ENCODE assay signal across 8 cellular contexts in genomic region chr10:32346134-32346550, GRCh38. TPM values are rescaled to one million over a fixed set of nuclear protein-coding genes. Genes with fewer than 3 reads are reported as not detected.
DNase-seq lines count a peak whose midpoint lies in the region; ATAC-seq and TF ChIP-seq lines count a peak whose summit lies in the region.

No MANE protein-coding gene starts in this region.

- in situ Hi-C loops in GM13977 (cut with MboI; ENCODE audit: low pct_unique_long_range_greater_than_20kb, low sequenced_read_pairs, unreplicated experiment), result loop anchor here (5.0 to 25.0 kb wide), 2 partner anchors 89 to 484 kb away; no protein-coding TSS in a partner anchor

- TF ChIP-seq CTCF in GM13977 (IDR thresholded peaks at IDR 0.05; ENCODE audit: extremely low read depth, insufficient read depth, missing control alignments) (peak; percentile 94), uterus (IDR thresholded peaks at IDR 0.05) (peak; percentile 96 to 99 (median 97))

- H3K4me3 ChIP-seq in right cardiac atrium (ENCODE audit: low read length) (peak overlapping the region; percentile 63), uterus (peak overlapping the region; percentile 91 to 94)

- peak; percentile 81 for ATAC-seq in HG02852 (IDR thresholded peaks at IDR 0.05; ENCODE audit: unreplicated experiment)
- peak; percentile 98 for ATAC-seq in right cardiac atrium

- DNase-seq in GM13977 (ENCODE audit: low spot score) (peak; percentile 96), NCI-H1436 (lab: John Stamatoyannopoulos, UW) (peak; percentile 92), T follicular helper cell (ENCODE audit: low read depth) (peak; percentile 94), anterior cingulate cortex (lab: John Stamatoyannopoulos, UW) (peak; percentile 55 to 96 (median 92)), right cardiac atrium (peak; percentile 96 to 98 (median 98)), pulmonary artery endothelial cell (ENCODE audit: low read depth, low spot score) (peak; percentile 86), uterus (peak; percentile 96)

- WGBS in right cardiac atrium, result under 1% methylated on average over 30 of the region's 30 CpGs

- intact Hi-C loops in right cardiac atrium (cut with DNase I), result loop anchor here in 2 of 4 donors (5.0 kb wide), 1 partner anchor 89 kb away; no protein-coding TSS in a partner anchor
- intact Hi-C loops in uterus (cut with DNase I; ENCODE audit: low total_unique reads), result loop anchor here (10.0 kb wide), 1 partner anchor 91 kb away; no protein-coding TSS in a partner anchor

- H3K27me3 ChIP-seq in right cardiac atrium (ENCODE audit: control insufficient read depth, insufficient read depth) (no peaks in the 10 kb centered on the region), uterus (no peaks in the 10 kb centered on the region)

- H3K9me3 ChIP-seq in right cardiac atrium (ENCODE audit: control insufficient read depth, low read length), result no peaks in the 10 kb centered on the region
- H3K9me3 ChIP-seq in uterus, result no peaks in the 10 kb centered on the region

- peak; percentile 44 to 49 for TF ChIP-seq POLR2A in uterus (IDR thresholded peaks at IDR 0.05)

- H3K4me1 ChIP-seq in right cardiac atrium (ENCODE audit: control insufficient read depth, insufficient read depth, low read length), result peaks cover 10% of the 10 kb centered on the region
- peaks cover 4 to 7% of the 10 kb centered on the region in 2 donors for H3K4me1 ChIP-seq in uterus

- peak overlapping the region; percentile 99 for H3K27ac ChIP-seq in right cardiac atrium (ENCODE audit: low read length)
- H3K27ac ChIP-seq in uterus, result peak overlapping the region; percentile 99 to 100

- no peaks in the 10 kb centered on the region for H3K36me3 ChIP-seq in uterus

RNA-seq across cellular contexts. Expression of gene EPC1, which starts 0.8 kb away (rescaled TPM):
- total RNA-seq in right cardiac atrium (10 to 100 TPM; 21.9 to 24.6 (median 23.8) TPM), pulmonary artery endothelial cell (18.4 and 19.8 TPM in 2 replicates), uterus (100 to 1,000 TPM in 1 of 4 donors, 10 to 100 TPM in 3; 34.7 to 109 (median 48.8) TPM)
- polyA plus RNA-seq in right cardiac atrium, result 11.5 TPM

Comparison
In these comparisons a context has a peak if more than half of its experiments do, and no peak if none do; other contexts are left out.
1. Peak in every context shown above with its lines: DNase-seq, ATAC-seq, H3K4me3 ChIP-seq and H3K27ac ChIP-seq.